2 cellular contexts compared by ENCODE assay signal in the genomic region with DNA sequence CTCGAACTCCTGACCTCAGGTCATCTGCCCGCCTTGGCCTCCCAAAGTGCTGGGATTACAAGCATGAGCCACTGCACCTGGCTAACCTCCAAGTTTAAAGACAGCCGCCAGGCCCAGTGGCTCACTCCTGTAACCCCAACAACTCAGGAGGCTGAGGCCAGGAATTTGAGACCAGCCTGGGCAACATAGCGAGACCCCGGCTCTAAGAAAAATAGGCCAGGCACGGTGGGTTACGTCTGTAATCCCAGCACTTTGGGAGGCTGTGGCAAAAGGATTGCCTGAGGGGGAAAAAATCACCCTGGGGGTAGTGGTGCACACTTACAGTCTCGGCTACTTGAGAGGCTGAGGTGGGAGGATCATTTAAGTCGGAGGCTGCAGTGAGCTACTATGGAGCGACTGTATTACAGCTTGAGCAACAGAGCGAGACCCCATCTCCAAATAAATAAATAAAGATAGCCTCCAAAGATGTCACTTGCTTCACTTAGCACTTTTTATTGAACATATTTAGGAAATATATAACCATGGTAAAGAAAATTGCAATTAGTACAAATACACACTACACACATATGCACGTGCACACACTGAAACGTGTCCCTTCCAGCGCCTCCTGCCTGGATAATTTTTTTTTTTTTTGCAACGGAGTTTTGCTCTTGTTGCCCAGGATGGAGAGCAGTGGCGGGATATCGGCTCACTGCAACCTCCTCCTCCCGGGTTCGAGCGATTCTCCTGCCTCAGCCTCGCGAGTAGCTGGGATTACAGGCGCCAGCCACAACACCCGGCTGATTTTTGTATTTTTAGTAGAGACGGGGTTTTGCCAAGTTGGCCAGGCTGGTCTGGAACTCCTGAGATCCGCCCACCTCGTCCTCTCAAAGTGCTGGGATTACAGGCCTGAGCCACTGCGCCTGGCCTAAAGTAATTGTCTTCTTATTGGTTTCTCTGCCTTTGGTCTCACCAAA.
TF ChIP-seq lines count a peak whose summit lies in the region.

No MANE protein-coding gene starts in this region.

TF ChIP-seq in WTC11, 78 proteins besides CTCF, POLR2A, EP300 and RAD21 (continues in another document):
- TF ChIP-seq, protein P1, sequence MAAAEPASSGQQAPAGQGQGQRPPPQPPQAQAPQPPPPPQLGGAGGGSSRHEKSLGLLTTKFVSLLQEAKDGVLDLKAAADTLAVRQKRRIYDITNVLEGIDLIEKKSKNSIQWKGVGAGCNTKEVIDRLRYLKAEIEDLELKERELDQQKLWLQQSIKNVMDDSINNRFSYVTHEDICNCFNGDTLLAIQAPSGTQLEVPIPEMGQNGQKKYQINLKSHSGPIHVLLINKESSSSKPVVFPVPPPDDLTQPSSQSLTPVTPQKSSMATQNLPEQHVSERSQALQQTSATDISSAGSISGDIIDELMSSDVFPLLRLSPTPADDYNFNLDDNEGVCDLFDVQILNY (CRISPR knock-in tag; IDR thresholded peaks at IDR 0.05), result no peak
- no peak for TF ChIP-seq ATF6 (CRISPR knock-in tag; IDR thresholded peaks at IDR 0.05)
- TF ChIP-seq SMAD3 (CRISPR knock-in tag; IDR thresholded peaks at IDR 0.05; ENCODE audit: borderline replicate concordance), result no peak
- no peak for TF ChIP-seq STAT6 (CRISPR knock-in tag; conservative IDR thresholded peaks at IDR 0.05; ENCODE audit: low read depth)
- TF ChIP-seq ESRRA (CRISPR knock-in tag; IDR thresholded peaks at IDR 0.05; ENCODE audit: borderline replicate concordance), result no peak
- TF ChIP-seq TEAD1 (CRISPR knock-in tag; IDR thresholded peaks at IDR 0.05), result no peak
- no peak for TF ChIP-seq ZSCAN18 (CRISPR knock-in tag; IDR thresholded peaks at IDR 0.05)
- TF ChIP-seq CBFB (CRISPR knock-in tag; IDR thresholded peaks at IDR 0.05; ENCODE audit: low read depth), result no peak
- TF ChIP-seq ATF1 (CRISPR knock-in tag; IDR thresholded peaks at IDR 0.05), result no peak
- TF ChIP-seq, protein P2, sequence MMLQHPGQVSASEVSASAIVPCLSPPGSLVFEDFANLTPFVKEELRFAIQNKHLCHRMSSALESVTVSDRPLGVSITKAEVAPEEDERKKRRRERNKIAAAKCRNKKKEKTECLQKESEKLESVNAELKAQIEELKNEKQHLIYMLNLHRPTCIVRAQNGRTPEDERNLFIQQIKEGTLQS (CRISPR knock-in tag; conservative IDR thresholded peaks at IDR 0.05), result no peak
- TF ChIP-seq MLX (CRISPR knock-in tag; IDR thresholded peaks at IDR 0.05), result no peak
- no peak for TF ChIP-seq GTF2I (CRISPR knock-in tag; conservative IDR thresholded peaks at IDR 0.05)

TF ChIP-seq in HepG2, 621 proteins besides CTCF, POLR2A, EP300 and RAD21 (continues in another document):
- TF ChIP-seq TFE3 (CRISPR knock-in tag; IDR thresholded peaks at IDR 0.05), result no peak
- no peak; the same call in 1 of the 2 replicates for TF ChIP-seq ZSCAN31 (CRISPR knock-in tag; IDR thresholded peaks at IDR 0.05; ENCODE audit: low read depth)
- TF ChIP-seq, protein P3, sequence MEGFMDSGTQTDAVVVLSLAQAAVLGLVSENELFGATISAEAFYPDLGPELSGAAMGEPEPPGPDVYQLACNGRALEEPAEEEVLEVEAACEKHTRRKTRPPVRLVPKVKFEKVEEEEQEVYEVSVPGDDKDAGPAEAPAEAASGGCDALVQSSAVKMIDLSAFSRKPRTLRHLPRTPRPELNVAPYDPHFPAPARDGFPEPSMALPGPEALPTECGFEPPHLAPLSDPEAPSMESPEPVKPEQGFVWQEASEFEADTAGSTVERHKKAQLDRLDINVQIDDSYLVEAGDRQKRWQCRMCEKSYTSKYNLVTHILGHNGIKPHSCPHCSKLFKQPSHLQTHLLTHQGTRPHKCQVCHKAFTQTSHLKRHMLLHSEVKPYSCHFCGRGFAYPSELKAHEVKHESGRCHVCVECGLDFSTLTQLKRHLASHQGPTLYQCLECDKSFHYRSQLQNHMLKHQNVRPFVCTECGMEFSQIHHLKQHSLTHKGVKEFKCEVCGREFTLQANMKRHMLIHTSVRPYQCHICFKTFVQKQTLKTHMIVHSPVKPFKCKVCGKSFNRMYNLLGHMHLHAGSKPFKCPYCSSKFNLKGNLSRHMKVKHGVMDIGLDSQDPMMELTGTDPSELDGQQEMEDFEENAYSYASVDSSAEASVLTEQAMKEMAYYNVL (CRISPR knock-in tag; IDR thresholded peaks at IDR 0.05; ENCODE audit: borderline replicate concordance), result 0 out of 2 replicates have a peak, but pooled peaks have one; percentile 31
- TF ChIP-seq ZSCAN22 (CRISPR knock-in tag; IDR thresholded peaks at IDR 0.05), result no peak
- 0 out of 2 replicates have a peak, but pooled peaks have one; percentile 19 for TF ChIP-seq ZNF232 (CRISPR knock-in tag; IDR thresholded peaks at IDR 0.05; ENCODE audit: borderline replicate concordance)
- peak; percentile 68; the same call in 1 of the 2 replicates for TF ChIP-seq KDM5B (CRISPR knock-in tag; IDR thresholded peaks at IDR 0.05; ENCODE audit: borderline replicate concordance)
- 0 out of 2 replicates have a peak, but pooled peaks have one; percentile 31 for TF ChIP-seq ZNF468 (CRISPR knock-in tag; IDR thresholded peaks at IDR 0.05)
- TF ChIP-seq ADNP (CRISPR knock-in tag; IDR thresholded peaks at IDR 0.05), result 0 out of 2 replicates have a peak, but pooled peaks have one; percentile 39
- TF ChIP-seq, protein P4, sequence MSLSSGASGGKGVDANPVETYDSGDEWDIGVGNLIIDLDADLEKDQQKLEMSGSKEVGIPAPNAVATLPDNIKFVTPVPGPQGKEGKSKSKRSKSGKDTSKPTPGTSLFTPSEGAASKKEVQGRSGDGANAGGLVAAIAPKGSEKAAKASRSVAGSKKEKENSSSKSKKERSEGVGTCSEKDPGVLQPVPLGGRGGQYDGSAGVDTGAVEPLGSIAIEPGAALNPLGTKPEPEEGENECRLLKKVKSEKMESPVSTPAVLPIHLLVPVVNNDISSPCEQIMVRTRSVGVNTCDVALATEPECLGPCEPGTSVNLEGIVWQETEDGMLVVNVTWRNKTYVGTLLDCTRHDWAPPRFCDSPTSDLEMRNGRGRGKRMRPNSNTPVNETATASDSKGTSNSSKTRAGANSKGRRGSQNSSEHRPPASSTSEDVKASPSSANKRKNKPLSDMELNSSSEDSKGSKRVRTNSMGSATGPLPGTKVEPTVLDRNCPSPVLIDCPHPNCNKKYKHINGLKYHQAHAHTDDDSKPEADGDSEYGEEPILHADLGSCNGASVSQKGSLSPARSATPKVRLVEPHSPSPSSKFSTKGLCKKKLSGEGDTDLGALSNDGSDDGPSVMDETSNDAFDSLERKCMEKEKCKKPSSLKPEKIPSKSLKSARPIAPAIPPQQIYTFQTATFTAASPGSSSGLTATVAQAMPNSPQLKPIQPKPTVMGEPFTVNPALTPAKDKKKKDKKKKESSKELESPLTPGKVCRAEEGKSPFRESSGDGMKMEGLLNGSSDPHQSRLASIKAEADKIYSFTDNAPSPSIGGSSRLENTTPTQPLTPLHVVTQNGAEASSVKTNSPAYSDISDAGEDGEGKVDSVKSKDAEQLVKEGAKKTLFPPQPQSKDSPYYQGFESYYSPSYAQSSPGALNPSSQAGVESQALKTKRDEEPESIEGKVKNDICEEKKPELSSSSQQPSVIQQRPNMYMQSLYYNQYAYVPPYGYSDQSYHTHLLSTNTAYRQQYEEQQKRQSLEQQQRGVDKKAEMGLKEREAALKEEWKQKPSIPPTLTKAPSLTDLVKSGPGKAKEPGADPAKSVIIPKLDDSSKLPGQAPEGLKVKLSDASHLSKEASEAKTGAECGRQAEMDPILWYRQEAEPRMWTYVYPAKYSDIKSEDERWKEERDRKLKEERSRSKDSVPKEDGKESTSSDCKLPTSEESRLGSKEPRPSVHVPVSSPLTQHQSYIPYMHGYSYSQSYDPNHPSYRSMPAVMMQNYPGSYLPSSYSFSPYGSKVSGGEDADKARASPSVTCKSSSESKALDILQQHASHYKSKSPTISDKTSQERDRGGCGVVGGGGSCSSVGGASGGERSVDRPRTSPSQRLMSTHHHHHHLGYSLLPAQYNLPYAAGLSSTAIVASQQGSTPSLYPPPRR (CRISPR knock-in tag; IDR thresholded peaks at IDR 0.05; ENCODE audit: borderline replicate concordance), result no peak
- TF ChIP-seq ZBTB37 (CRISPR knock-in tag; IDR thresholded peaks at IDR 0.05), result 0 out of 2 replicates have a peak, but pooled peaks have one; percentile 67
- TF ChIP-seq FOXP4 (CRISPR knock-in tag; IDR thresholded peaks at IDR 0.05), result peak; percentile 31; the same call in 1 of the 2 replicates
- TF ChIP-seq RFX3 (CRISPR knock-in tag; IDR thresholded peaks at IDR 0.05), result no peak
- TF ChIP-seq FOXC1 (CRISPR knock-in tag; IDR thresholded peaks at IDR 0.05; ENCODE audit: borderline replicate concordance), result no peak
- TF ChIP-seq ZMYM2 (CRISPR knock-in tag; IDR thresholded peaks at IDR 0.05), result peak; percentile 48; the same call in 1 of the 2 replicates
- TF ChIP-seq, protein P5, sequence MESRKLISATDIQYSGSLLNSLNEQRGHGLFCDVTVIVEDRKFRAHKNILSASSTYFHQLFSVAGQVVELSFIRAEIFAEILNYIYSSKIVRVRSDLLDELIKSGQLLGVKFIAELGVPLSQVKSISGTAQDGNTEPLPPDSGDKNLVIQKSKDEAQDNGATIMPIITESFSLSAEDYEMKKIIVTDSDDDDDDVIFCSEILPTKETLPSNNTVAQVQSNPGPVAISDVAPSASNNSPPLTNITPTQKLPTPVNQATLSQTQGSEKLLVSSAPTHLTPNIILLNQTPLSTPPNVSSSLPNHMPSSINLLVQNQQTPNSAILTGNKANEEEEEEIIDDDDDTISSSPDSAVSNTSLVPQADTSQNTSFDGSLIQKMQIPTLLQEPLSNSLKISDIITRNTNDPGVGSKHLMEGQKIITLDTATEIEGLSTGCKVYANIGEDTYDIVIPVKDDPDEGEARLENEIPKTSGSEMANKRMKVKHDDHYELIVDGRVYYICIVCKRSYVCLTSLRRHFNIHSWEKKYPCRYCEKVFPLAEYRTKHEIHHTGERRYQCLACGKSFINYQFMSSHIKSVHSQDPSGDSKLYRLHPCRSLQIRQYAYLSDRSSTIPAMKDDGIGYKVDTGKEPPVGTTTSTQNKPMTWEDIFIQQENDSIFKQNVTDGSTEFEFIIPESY (CRISPR knock-in tag; IDR thresholded peaks at IDR 0.05), result peak; percentile 62; the same call in 1 of the 2 replicates
- TF ChIP-seq MED8 (CRISPR knock-in tag; IDR thresholded peaks at IDR 0.05; ENCODE audit: insufficient replicate concordance), result peak; percentile 23
- no peak for TF ChIP-seq CBFB (CRISPR knock-in tag; IDR thresholded peaks at IDR 0.05)
- 0 out of 2 replicates have a peak, but pooled peaks have one; percentile 49 for TF ChIP-seq POGZ (CRISPR knock-in tag; IDR thresholded peaks at IDR 0.05)
- peak; percentile 40; the same call in 1 of the 2 replicates for TF ChIP-seq ZNF362 (CRISPR knock-in tag; IDR thresholded peaks at IDR 0.05; ENCODE audit: borderline replicate concordance)
- TF ChIP-seq, protein P6, sequence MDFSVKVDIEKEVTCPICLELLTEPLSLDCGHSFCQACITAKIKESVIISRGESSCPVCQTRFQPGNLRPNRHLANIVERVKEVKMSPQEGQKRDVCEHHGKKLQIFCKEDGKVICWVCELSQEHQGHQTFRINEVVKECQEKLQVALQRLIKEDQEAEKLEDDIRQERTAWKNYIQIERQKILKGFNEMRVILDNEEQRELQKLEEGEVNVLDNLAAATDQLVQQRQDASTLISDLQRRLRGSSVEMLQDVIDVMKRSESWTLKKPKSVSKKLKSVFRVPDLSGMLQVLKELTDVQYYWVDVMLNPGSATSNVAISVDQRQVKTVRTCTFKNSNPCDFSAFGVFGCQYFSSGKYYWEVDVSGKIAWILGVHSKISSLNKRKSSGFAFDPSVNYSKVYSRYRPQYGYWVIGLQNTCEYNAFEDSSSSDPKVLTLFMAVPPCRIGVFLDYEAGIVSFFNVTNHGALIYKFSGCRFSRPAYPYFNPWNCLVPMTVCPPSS (IDR thresholded peaks at IDR 0.05), result no peak
